ENCODE assay signal across 27 cellular contexts in genomic region chr15:99390667-99391066, GRCh38.
A peak's percentile ranks its signal among the peaks of the same experiment; 100 is the strongest.
DNase-seq lines count a peak whose midpoint lies in the region; TF ChIP-seq lines count a peak whose summit lies in the region.
"Had no signal": no experiment of that assay in that cellular context is flagged by ENCODE, and none has a peak within 500 bp of the region (broad histone marks: within the 10 kb centered on the region; RNA-seq: fewer than 3 reads in every experiment).

No MANE protein-coding gene starts in this region.

- H3K27me3 Mint-ChIP-seq in endodermal cell (ENCODE audit: insufficient read depth) (peaks cover 2% of the 10 kb centered on the region), nephron progenitor cell (ENCODE audit: low read depth, poor library complexity) (peaks cover 4% of the 10 kb centered on the region)

- DNase-seq in cardiac muscle cell (ENCODE audit: low read depth in 1 of 2, low spot score in 1 of 2) (no peak), right atrium auricular region (ENCODE audit: low spot score) (no peak), NT2/D1 (ENCODE audit: low read depth, low spot score) (peak; percentile 23), endodermal cell (peak; percentile 65), retinal pigment epithelial cell (ENCODE audit: low read depth) (no peak), occipital lobe (lab: John Stamatoyannopoulos, UW) (no peak), dorsolateral prefrontal cortex (no peak), nephron progenitor cell (no peak)
- DNase-seq: ACHN; activated CD4-positive, alpha-beta T cell treated with anti-CD3 and anti-CD28 coated beads, Interleukin-2, amount 50 U/mL, for 4 hours; activated CD8-positive, alpha-beta memory T cell treated with anti-CD3 and anti-CD28 coated beads, Interleukin-2, amount 50 U/mL, for 48 hours; anterior cingulate cortex; C1 segment of cervical spinal cord; caudate nucleus; heart left ventricle; immature natural killer cell; mesenchymal stem cell; NCI-H1105 treated with DMSO at 0.1 percent for 48 hours; NCI-H510A treated with DMSO at 0.1 percent for 48 hours; nucleus accumbens; right cardiac atrium; stimulated activated CD4-positive, alpha-beta T cell treated with anti-CD3 and anti-CD28 coated beads, Interleukin-12 subunit alpha, Interleukin-12 subunit beta, amount 100 ng/mL, for 4 hours; stimulated activated CD4-positive, alpha-beta T cell treated with anti-CD3 and anti-CD28 coated beads, Interleukin-4, amount 100 ng/mL, for 4 hours; stimulated activated naive CD4-positive, alpha-beta T cell; T-helper 9 cell had no signal

- H3K9me3 Mint-ChIP-seq in endodermal cell (no peaks in the 10 kb centered on the region), nephron progenitor cell (peaks cover 45% of the 10 kb centered on the region)

- H3K27me3 ChIP-seq in cardiac muscle cell: no peaks in the 10 kb centered on the region
- no peaks in the 10 kb centered on the region for H3K27me3 ChIP-seq in right atrium auricular region
- H3K27me3 ChIP-seq in NT2/D1 (ENCODE audit: insufficient read depth, insufficient read length): no peaks in the 10 kb centered on the region
- no peaks in the 10 kb centered on the region for H3K27me3 ChIP-seq in endodermal cell (ENCODE audit: control insufficient read depth, insufficient read depth, low read length, poor library complexity, severe bottlenecking)
- H3K27me3 ChIP-seq in dorsolateral prefrontal cortex: no peaks in the 10 kb centered on the region
- H3K27me3 ChIP-seq: heart left ventricle had no signal

- no peak overlapping the region for H3K9ac ChIP-seq in NT2/D1 (ENCODE audit: insufficient read length, low read depth)
- H3K9ac ChIP-seq in endodermal cell (ENCODE audit: extremely low read depth, low read length, poor library complexity, severe bottlenecking): no peak overlapping the region

- H3K4me1 ChIP-seq in cardiac muscle cell (ENCODE audit: low read depth): no peaks in the 10 kb centered on the region
- H3K4me1 ChIP-seq in right atrium auricular region: peaks cover 0 to 9% of the 10 kb centered on the region in 2 donors
- H3K4me1 ChIP-seq in NT2/D1 (ENCODE audit: insufficient read depth, insufficient read length): no peaks in the 10 kb centered on the region
- H3K4me1 ChIP-seq in endodermal cell (ENCODE audit: control insufficient read depth, insufficient read depth, low read length): no peaks in the 10 kb centered on the region

- H3K27ac ChIP-seq in cardiac muscle cell (no peak overlapping the region), right atrium auricular region (no peak overlapping the region), endodermal cell (ENCODE audit: low read depth, low read length) (no peak overlapping the region), dorsolateral prefrontal cortex (no peak overlapping the region)
- H3K27ac ChIP-seq: heart left ventricle had no signal

- H3K4me1 Mint-ChIP-seq in endodermal cell (peaks cover 15% of the 10 kb centered on the region), nephron progenitor cell (peaks cover 8% of the 10 kb centered on the region)
- H3K4me1 Mint-ChIP-seq: immature natural killer cell had no signal

- no peaks in the 10 kb centered on the region for H3K9me3 ChIP-seq in cardiac muscle cell (ENCODE audit: low read depth)
- H3K9me3 ChIP-seq in right atrium auricular region: peaks cover 10 to 25% of the 10 kb centered on the region in 2 donors
- H3K9me3 ChIP-seq in NT2/D1 (ENCODE audit: insufficient read depth, low read length): no peaks in the 10 kb centered on the region
- no peaks in the 10 kb centered on the region for H3K9me3 ChIP-seq in endodermal cell (ENCODE audit: control insufficient read depth, low read length)

- H3K36me3 Mint-ChIP-seq in endodermal cell (ENCODE audit: low read depth) (peaks cover 9% of the 10 kb centered on the region), nephron progenitor cell (ENCODE audit: low read depth) (peaks cover 33% of the 10 kb centered on the region)

- H3K4me3 ChIP-seq in cardiac muscle cell (no peak overlapping the region), right atrium auricular region (no peak overlapping the region), NT2/D1 (ENCODE audit: insufficient read length, low read depth) (no peak overlapping the region), endodermal cell (ENCODE audit: low read length) (no peak overlapping the region), retinal pigment epithelial cell (ENCODE audit: low read length) (no peak overlapping the region), dorsolateral prefrontal cortex (no peak overlapping the region)
- H3K4me3 ChIP-seq: heart left ventricle had no signal

- TF ChIP-seq CTCF in cardiac muscle cell (IDR thresholded peaks at IDR 0.05; ENCODE audit: low read depth, low read length) (peak; percentile 14), right atrium auricular region (IDR thresholded peaks at IDR 0.05) (no peak), endodermal cell (conservative IDR thresholded peaks at IDR 0.05) (peak; percentile 74), retinal pigment epithelial cell (conservative IDR thresholded peaks at IDR 0.05; ENCODE audit: low read depth, low read length) (peak; percentile 21), dorsolateral prefrontal cortex (IDR thresholded peaks at IDR 0.05 in 54 of 56, conservative IDR thresholded peaks at IDR 0.05 in 2 of 56; ENCODE audit: low read depth in 1 of 56, partially characterized antibody in 56 of 56) (no peak), nephron progenitor cell (IDR thresholded peaks at IDR 0.05) (no peak)

- intact Hi-C loops in dorsolateral prefrontal cortex (cut with DNase I): no loop called here

- WGBS in endodermal cell (ENCODE audit: insufficient coverage in 1 of 2, insufficient read length in 1 of 2), 2 experiments: 75 to 79% methylated on average over 3 to 5 of the region's 5 CpGs

- no peaks in the 10 kb centered on the region for H3K36me3 ChIP-seq in cardiac muscle cell
- no peaks in the 10 kb centered on the region for H3K36me3 ChIP-seq in right atrium auricular region
- H3K36me3 ChIP-seq in NT2/D1 (ENCODE audit: insufficient read depth, insufficient read length, low read length): no peaks in the 10 kb centered on the region
- no peaks in the 10 kb centered on the region for H3K36me3 ChIP-seq in endodermal cell (ENCODE audit: control insufficient read depth, insufficient read depth, low read length)
- H3K36me3 ChIP-seq: heart left ventricle had no signal

- H3K27ac Mint-ChIP-seq in endodermal cell: no peak overlapping the region
- no peak overlapping the region for H3K27ac Mint-ChIP-seq in nephron progenitor cell
- H3K27ac Mint-ChIP-seq: activated naive CD4-positive, alpha-beta T cell treated with anti-CD3 and anti-CD28 coated beads, Interleukin-2, amount 50 U/mL, for 72 hours; activated T-helper 2 cell treated with anti-CD3 and anti-CD28 coated beads, Interferon-gamma antibody, Interleukin-2, Interleukin-4, amounts not matched to agents 10 μg/mL and 5 μg/mL and 100 μg/mL, durations not matched to agents 14 hours and 24 hours and 36 hours; immature natural killer cell had no signal

- H3K4me3 Mint-ChIP-seq in endodermal cell (no peak overlapping the region), nephron progenitor cell (no peak overlapping the region)
- H3K4me3 Mint-ChIP-seq: immature natural killer cell had no signal

Comparison
In these comparisons a context has a peak if more than half of its experiments do, and no peak if none do; other contexts are left out.
1. CTCF ChIP-seq: peak in cardiac muscle cell (single experiment), endodermal cell (single experiment) and retinal pigment epithelial cell (single experiment); none in right atrium auricular region (0 of 2), dorsolateral prefrontal cortex (0 of 56) and nephron progenitor cell (single experiment).
2. DNase-seq: peak in NT2/D1 (single experiment) and endodermal cell (single experiment); none in cardiac muscle cell (0 of 2), right atrium auricular region (single experiment), retinal pigment epithelial cell (single experiment), occipital lobe (single experiment), dorsolateral prefrontal cortex (0 of 10) and nephron progenitor cell (single experiment).